ENCODE assay signal across 10 cellular contexts in the genomic region with DNA sequence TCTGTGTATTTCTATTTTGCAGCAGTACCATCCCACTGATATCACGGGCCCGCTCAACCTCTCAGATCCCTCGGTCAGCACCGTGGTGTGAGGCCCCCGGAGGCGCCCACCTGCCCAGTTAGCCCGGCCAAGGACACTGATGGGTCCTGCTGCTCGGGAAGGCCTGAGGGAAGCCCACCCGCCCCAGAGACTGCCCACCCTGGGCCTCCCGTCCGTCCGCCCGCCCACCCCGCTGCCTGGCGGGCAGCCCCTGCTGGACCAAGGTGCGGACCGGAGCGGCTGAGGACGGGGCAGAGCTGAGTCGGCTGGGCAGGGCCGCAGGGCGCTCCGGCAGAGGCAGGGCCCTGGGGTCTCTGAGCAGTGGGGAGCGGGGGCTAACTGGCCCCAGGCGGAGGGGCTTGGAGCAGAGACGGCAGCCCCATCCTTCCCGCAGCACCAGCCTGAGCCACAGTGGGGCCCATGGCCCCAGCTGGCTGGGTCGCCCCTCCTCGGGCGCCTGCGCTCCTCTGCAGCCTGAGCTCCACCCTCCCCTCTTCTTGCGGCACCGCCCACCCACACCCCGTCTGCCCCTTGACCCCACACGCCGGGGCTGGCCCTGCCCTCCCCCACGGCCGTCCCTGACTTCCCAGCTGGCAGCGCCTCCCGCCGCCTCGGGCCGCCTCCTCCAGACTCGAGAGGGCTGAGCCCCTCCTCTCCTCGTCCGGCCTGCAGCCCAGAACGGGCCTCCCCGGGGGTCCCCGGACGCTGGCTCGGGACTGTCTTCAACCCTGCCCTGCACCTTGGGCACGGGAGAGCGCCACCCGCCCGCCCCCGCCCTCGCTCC. TPM values are rescaled to one million over a fixed set of nuclear protein-coding genes. Genes with fewer than 3 reads are reported as not detected.
DNase-seq lines count a peak whose midpoint lies in the region; ATAC-seq and TF ChIP-seq lines count a peak whose summit lies in the region.
"Had no signal": no experiment of that assay in that cellular context is flagged by ENCODE, and none has a peak within 500 bp of the region (broad histone marks: within the 10 kb centered on the region; RNA-seq: fewer than 3 reads in every experiment).

No MANE protein-coding gene starts in this region.

- no peak overlapping the region for H3K27ac Mint-ChIP-seq in activated naive CD8-positive, alpha-beta T cell treated with anti-CD3 and anti-CD28 coated beads, Interleukin-2, amount 50 U/mL, for 24 hours
- H3K27ac Mint-ChIP-seq in activated naive CD8-positive, alpha-beta T cell treated with anti-CD3 and anti-CD28 coated beads for 36 hours: no peak overlapping the region

- ATAC-seq in activated naive CD8-positive, alpha-beta T cell treated with anti-CD3 and anti-CD28 coated beads, Interleukin-2, amount 50 U/mL, for 24 hours: peak; percentile 13
- ATAC-seq in left cardiac atrium (peak; percentile 30 to 36), HG02884 (IDR thresholded peaks at IDR 0.05; ENCODE audit: unreplicated experiment) (no peak), HG02970 (IDR thresholded peaks at IDR 0.05; ENCODE audit: low FRiP score, unreplicated experiment) (no peak), HG02759 (IDR thresholded peaks at IDR 0.05; ENCODE audit: unreplicated experiment) (no peak)

- H3K4me1 ChIP-seq in tibial artery: peaks cover 0 to 61% (median 33%) of the 10 kb centered on the region in 4 donors

- peak overlapping the region; percentile 13 to 46 for H3K4me3 ChIP-seq in tibial artery

- no peak for DNase-seq in activated naive CD8-positive, alpha-beta T cell treated with anti-CD3 and anti-CD28 coated beads, Interleukin-2, amount 50 U/mL, for 24 hours
- DNase-seq in activated naive CD8-positive, alpha-beta T cell treated with anti-CD3 and anti-CD28 coated beads for 36 hours: no peak
- DNase-seq in OCI-M1 (lab: John Stamatoyannopoulos, UW): peak; percentile 9
- DNase-seq in left cardiac atrium: peak; percentile 50
- DNase-seq in tibial artery: no peak
- DNase-seq: amniotic stem cell had no signal

- intact Hi-C loops in left cardiac atrium (cut with DNase I) (no loop called here), tibial artery (cut with DNase I; ENCODE audit: low total_unique reads) (no loop called here)

- no peak overlapping the region for H3K4me3 Mint-ChIP-seq in activated naive CD8-positive, alpha-beta T cell treated with anti-CD3 and anti-CD28 coated beads, Interleukin-2, amount 50 U/mL, for 24 hours
- H3K4me3 Mint-ChIP-seq in activated naive CD8-positive, alpha-beta T cell treated with anti-CD3 and anti-CD28 coated beads for 36 hours: no peak overlapping the region

- no peaks in the 10 kb centered on the region for H3K36me3 ChIP-seq in tibial artery

- H3K9me3 Mint-ChIP-seq in activated naive CD8-positive, alpha-beta T cell treated with anti-CD3 and anti-CD28 coated beads, Interleukin-2, amount 50 U/mL, for 24 hours: no peaks in the 10 kb centered on the region
- no peaks in the 10 kb centered on the region for H3K9me3 Mint-ChIP-seq in activated naive CD8-positive, alpha-beta T cell treated with anti-CD3 and anti-CD28 coated beads for 36 hours

- H3K27ac ChIP-seq in tibial artery: no peak overlapping the region

- peaks cover 1% of the 10 kb centered on the region for H3K4me1 Mint-ChIP-seq in activated naive CD8-positive, alpha-beta T cell treated with anti-CD3 and anti-CD28 coated beads, Interleukin-2, amount 50 U/mL, for 24 hours
- H3K4me1 Mint-ChIP-seq in activated naive CD8-positive, alpha-beta T cell treated with anti-CD3 and anti-CD28 coated beads for 36 hours: no peaks in the 10 kb centered on the region

- H3K27me3 Mint-ChIP-seq in activated naive CD8-positive, alpha-beta T cell treated with anti-CD3 and anti-CD28 coated beads, Interleukin-2, amount 50 U/mL, for 24 hours: peaks cover 39% of the 10 kb centered on the region
- H3K27me3 Mint-ChIP-seq in activated naive CD8-positive, alpha-beta T cell treated with anti-CD3 and anti-CD28 coated beads for 36 hours: peaks cover 58% of the 10 kb centered on the region

- no peak for TF ChIP-seq CTCF in tibial artery (IDR thresholded peaks at IDR 0.05)

- H3K27me3 ChIP-seq in tibial artery: peaks cover 10 to 100% of the 10 kb centered on the region in 2 donors

- H3K36me3 Mint-ChIP-seq in activated naive CD8-positive, alpha-beta T cell treated with anti-CD3 and anti-CD28 coated beads, Interleukin-2, amount 50 U/mL, for 24 hours (ENCODE audit: low read depth): no peaks in the 10 kb centered on the region
- H3K36me3 Mint-ChIP-seq in activated naive CD8-positive, alpha-beta T cell treated with anti-CD3 and anti-CD28 coated beads for 36 hours: no peaks in the 10 kb centered on the region

- H3K9me3 ChIP-seq in tibial artery: no peaks in the 10 kb centered on the region

RNA-seq across cellular contexts. Expression of a gene that starts 1.9 kb away (rescaled TPM):
- total RNA-seq in activated naive CD8-positive, alpha-beta T cell treated with anti-CD3 and anti-CD28 coated beads for 36 hours: not detected
- total RNA-seq in left cardiac atrium: not detected
- total RNA-seq: RPMI7951 had no signal

RNA-seq across cellular contexts. Expression of a gene that starts 3.9 kb away (rescaled TPM):
- not detected for total RNA-seq in activated naive CD8-positive, alpha-beta T cell treated with anti-CD3 and anti-CD28 coated beads for 36 hours
- total RNA-seq in left cardiac atrium: not detected
- total RNA-seq: RPMI7951 had no signal

RNA-seq across cellular contexts. Expression of a gene that starts 20.4 kb away (rescaled TPM):
- total RNA-seq in activated naive CD8-positive, alpha-beta T cell treated with anti-CD3 and anti-CD28 coated beads for 36 hours: 10 to 100 TPM; 42.6 to 48.3 TPM
- 10 to 100 TPM; 31.2 to 32.5 TPM for total RNA-seq in left cardiac atrium

RNA-seq across cellular contexts. Expression of a gene that starts 20.5 kb away (rescaled TPM):
- 10 to 100 TPM; 78.1 to 80.1 TPM for total RNA-seq in activated naive CD8-positive, alpha-beta T cell treated with anti-CD3 and anti-CD28 coated beads for 36 hours
- 10 to 100 TPM; 53.1 to 55.1 TPM for total RNA-seq in left cardiac atrium

RNA-seq across cellular contexts. Expression of a gene that starts 29.0 kb away (rescaled TPM):
- not detected for total RNA-seq in activated naive CD8-positive, alpha-beta T cell treated with anti-CD3 and anti-CD28 coated beads for 36 hours
- total RNA-seq in left cardiac atrium: not detected
- total RNA-seq: RPMI7951 had no signal

Comparison
In these comparisons a context has a peak if more than half of its experiments do, and no peak if none do; other contexts are left out.
1. ATAC-seq: peak in activated naive CD8-positive, alpha-beta T cell treated with anti-CD3 and anti-CD28 coated beads, Interleukin-2, amount 50 U/mL, for 24 hours (single experiment) and left cardiac atrium (2 of 2); none in HG02884 (single experiment), HG02970 (single experiment) and HG02759 (single experiment).
2. DNase-seq: peak in OCI-M1 (single experiment) and left cardiac atrium (single experiment); none in activated naive CD8-positive, alpha-beta T cell treated with anti-CD3 and anti-CD28 coated beads, Interleukin-2, amount 50 U/mL, for 24 hours (single experiment), activated naive CD8-positive, alpha-beta T cell treated with anti-CD3 and anti-CD28 coated beads for 36 hours (single experiment) and tibial artery (0 of 2).